Comparison of ENCODE assay signal across 16 cellular contexts in the genomic region with DNA sequence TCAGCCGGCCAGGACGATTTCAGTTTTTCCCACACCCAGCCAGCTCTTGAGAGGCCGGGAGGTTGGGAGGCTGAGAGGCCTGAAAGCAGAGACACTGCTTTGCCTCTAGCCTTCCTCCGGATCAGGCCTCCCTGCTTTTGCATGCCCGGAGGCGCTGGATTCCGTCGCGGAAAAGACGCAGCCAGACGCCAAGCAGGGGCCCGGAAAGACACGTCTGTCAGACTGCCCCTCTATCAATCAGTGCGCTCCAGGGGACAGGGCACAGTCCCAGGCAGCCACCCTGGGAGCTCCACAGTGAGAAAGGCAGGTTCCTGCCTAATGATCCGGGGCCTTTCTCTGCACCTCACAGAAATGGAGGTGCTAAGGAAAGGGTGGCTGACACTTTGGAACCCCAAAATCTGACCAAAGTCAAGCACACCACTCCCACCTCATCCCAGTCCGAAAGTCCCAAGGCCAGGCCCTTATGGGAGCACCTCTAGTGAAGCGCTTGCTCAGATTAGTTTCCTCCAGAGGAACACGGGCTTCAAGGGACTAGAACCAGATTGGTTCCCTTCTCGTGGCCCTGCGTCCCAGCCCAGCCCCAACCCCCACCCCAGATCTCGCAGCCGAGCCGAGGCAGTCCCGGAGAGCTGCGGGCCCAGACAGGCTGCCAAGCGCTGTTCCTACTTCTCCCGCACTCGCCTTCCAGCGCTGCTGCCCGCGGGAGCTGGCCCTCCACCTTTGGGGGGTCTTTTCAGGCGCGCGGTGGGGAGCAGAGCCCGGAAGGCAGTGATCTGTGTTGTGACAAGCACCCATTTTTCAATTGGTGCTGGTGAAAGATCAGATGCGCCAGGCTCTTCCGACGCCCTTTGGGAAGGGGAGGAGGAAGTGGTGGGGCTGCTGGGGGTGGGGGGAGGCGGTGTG. TPM values are rescaled to one million over a fixed set of nuclear protein-coding genes. Genes with fewer than 3 reads are reported as not detected.
DNase-seq lines count a peak whose midpoint lies in the region; ATAC-seq, FAIRE-seq and TF ChIP-seq lines count a peak whose summit lies in the region.
"Had no signal": no experiment of that assay in that cellular context is flagged by ENCODE, and none has a peak within 500 bp of the region (broad histone marks: within the 10 kb centered on the region; RNA-seq: fewer than 3 reads in every experiment).

No MANE protein-coding gene starts in this region.

- 0 out of 8 replicates have a peak, but pooled peaks cover 0 to 3% (median 0%) of the 10 kb centered on the region in 4 experiments for H3K36me3 ChIP-seq in H1 (ENCODE audit: control insufficient read depth in 2 of 4, insufficient read depth in 4 of 4, low read length in 3 of 4)
- H3K36me3 ChIP-seq in neuronal stem cell (replicated peaks in 1 of 2; ENCODE audit: control insufficient read depth in 2 of 2, insufficient read depth in 2 of 2, low read length in 2 of 2): no peaks in the 10 kb centered on the region
- H3K36me3 ChIP-seq: stomach, vagina had no signal

- H3K4me2 ChIP-seq in H1 (ENCODE audit: insufficient read depth in 1 of 2, low read depth in 2 of 2, low read length in 2 of 2) (peak overlapping the region; percentile 27 to 45), neuronal stem cell (ENCODE audit: insufficient read depth, low read length, poor library complexity, severe bottlenecking) (no peak overlapping the region)

- H3K14ac ChIP-seq in H1 (ENCODE audit: insufficient read length) (no peak overlapping the region), neuronal stem cell (ENCODE audit: low read length) (no peak overlapping the region)

- peaks cover 12% of the 10 kb centered on the region; the same call in 1 of the 2 replicates for H3K23me2 ChIP-seq in H1 (ENCODE audit: low read depth, low read length)

- H2BK120ac ChIP-seq in H1 (replicated peaks; ENCODE audit: low read depth, low read length): no peak overlapping the region
- H2BK120ac ChIP-seq in neuronal stem cell (ENCODE audit: low read depth, low read length): no peak overlapping the region

- H3K4me3 ChIP-seq in H1 (ENCODE audit: extremely low read depth in 1 of 4, insufficient read depth in 2 of 4, low read depth in 3 of 4, low read length in 4 of 4) (no peak overlapping the region; a peak in 1 of 8 replicates), neuronal stem cell (ENCODE audit: low read length in 2 of 2) (no peak overlapping the region)
- H3K4me3 ChIP-seq: heart right ventricle, SJSA1, stomach, vagina had no signal

- H2BK5ac ChIP-seq in H1 (ENCODE audit: low read depth, low read length): no peak overlapping the region
- no peak overlapping the region for H2BK5ac ChIP-seq in neuronal stem cell (ENCODE audit: low read length)

- no peak overlapping the region for H2BK20ac ChIP-seq in H1 (ENCODE audit: low read length)

- no peak overlapping the region for H3K9ac ChIP-seq in H1 (replicated peaks in 1 of 4; ENCODE audit: extremely low read depth in 1 of 4, low read depth in 3 of 4, low read length in 3 of 4)
- H3K9ac ChIP-seq in neuronal stem cell (ENCODE audit: low read depth, low read length, poor library complexity): no peak overlapping the region

- no peak overlapping the region for H3K56ac ChIP-seq in H1 (replicated peaks; ENCODE audit: insufficient read length, low read depth, low read length)

- ATAC-seq in Right ventricle myocardium superior (ENCODE audit: poor library complexity): no peak
- ATAC-seq: heart right ventricle, left cardiac atrium had no signal

- intact Hi-C loops in Right ventricle myocardium superior (cut with DNase I): no loop called here

- no peak for TF ChIP-seq EP300 in H1 (IDR thresholded peaks at IDR 0.05; ENCODE audit: borderline replicate concordance in 1 of 2, low read depth in 2 of 2, low read length in 2 of 2)

- POLR2A ChIA-PET in H1 (lab: Charles Lee; ENCODE audit: partially characterized antibody): interaction anchor here (1.0 to 14.0 kb wide), 2 partner anchors 9 to 12 kb away, joined by 4 to 184 read pairs; a partner anchor contains a TSS

- H2AFZ ChIP-seq in H1 (ENCODE audit: low read length): no peak overlapping the region
- no peak overlapping the region for H2AFZ ChIP-seq in neuronal stem cell (ENCODE audit: low read length)

- no peak overlapping the region for H4K5ac ChIP-seq in H1 (ENCODE audit: insufficient read length, low read depth, low read length)

- H3K27me3 ChIP-seq in H1 (replicated peaks in 1 of 4; ENCODE audit: control insufficient read depth in 3 of 4, extremely low read depth in 1 of 4, insufficient read depth in 3 of 4, low read length in 3 of 4) (peaks cover 94 to 100% (median 98%) of the 10 kb centered on the region in 4 experiments), neuronal stem cell (ENCODE audit: control insufficient read depth in 3 of 3, insufficient read depth in 3 of 3, low read depth in 1 of 3, low read length in 3 of 3) (peaks cover 58 to 100% (median 92%) of the 10 kb centered on the region in 3 experiments)
- H3K27me3 ChIP-seq: SJSA1 had no signal

- peak; percentile 61 for DNase-seq in activated CD8-positive, alpha-beta memory T cell treated with anti-CD3 and anti-CD28 coated beads, Interleukin-2, amount 50 U/mL, for 48 hours
- DNase-seq in activated CD8-positive, alpha-beta memory T cell treated with anti-CD3 and anti-CD28 coated beads, Interleukin-2, amount 50 U/mL, for 4 hours: no peak
- DNase-seq in GM13976 (ENCODE audit: low spot score) (peak; percentile 28), H1 (ENCODE audit: low read depth in 1 of 2, low spot score in 2 of 2) (peak in 1 of 2 experiments; percentile 67), neuronal stem cell (ENCODE audit: low spot score) (peak; percentile 30), NCI-H2196 (lab: John Stamatoyannopoulos, UW; ENCODE audit: unreplicated experiment) (no peak), Right ventricle myocardium superior (no peak), cortex of kidney (lab: John Stamatoyannopoulos, UW) (no peak)
- DNase-seq: erythroblast, left cardiac atrium, NCI-H1048, stomach had no signal

- H4K8ac ChIP-seq in H1 (ENCODE audit: extremely low read depth, insufficient read depth, low read length) (no peak overlapping the region), neuronal stem cell (ENCODE audit: low read depth, low read length) (no peak overlapping the region)

- H3K4me1 ChIP-seq in H1 (replicated peaks in 1 of 4; ENCODE audit: control insufficient read depth in 3 of 4, insufficient read depth in 4 of 4, low read length in 3 of 4) (peaks cover 0 to 39% (median 17%) of the 10 kb centered on the region in 4 experiments; a peak in 6 of 7 replicates), neuronal stem cell (ENCODE audit: control insufficient read depth in 2 of 2, insufficient read depth in 1 of 2, low read depth in 1 of 2, low read length in 2 of 2) (peaks cover 9 to 23% of the 10 kb centered on the region in 2 donors)

- H3K79me2 ChIP-seq in H1 (ENCODE audit: control insufficient read depth in 1 of 2, insufficient read depth in 2 of 2, low read length in 2 of 2): no peaks in the 10 kb centered on the region

- CTCF ChIA-PET in H1 (lab: Charles Lee; ENCODE audit: partially characterized antibody): interaction anchor here (1.0 to 12.4 kb wide), 4 partner anchors 9 to 389 kb away, joined by 3 to 198 read pairs (median 4); a partner anchor contains a TSS

- H4K91ac ChIP-seq in H1 (replicated peaks; ENCODE audit: insufficient read length, low read length) (no peak overlapping the region), neuronal stem cell (ENCODE audit: low read depth, low read length, poor library complexity) (no peak overlapping the region)

- H3K9me3 ChIP-seq in H1 (ENCODE audit: insufficient read depth in 2 of 2, low read depth in 1 of 2, low read length in 1 of 2): no peaks in the 10 kb centered on the region
- no peaks in the 10 kb centered on the region for H3K9me3 ChIP-seq in neuronal stem cell (replicated peaks in 1 of 2; ENCODE audit: control insufficient read depth in 2 of 2, insufficient read depth in 1 of 2, low read depth in 1 of 2, low read length in 2 of 2)
- H3K9me3 ChIP-seq: heart right ventricle, SJSA1, vagina had no signal

- in situ Hi-C loops in GM13976 (cut with MboI; ENCODE audit: low sequenced_read_pairs, unreplicated experiment): loop anchor here (25.0 kb wide), 2 partner anchors 1278 to 1378 kb away; a partner anchor contains a TSS

- no peak overlapping the region for H2BK15ac ChIP-seq in H1 (ENCODE audit: low read length)
- no peak overlapping the region for H2BK15ac ChIP-seq in neuronal stem cell (ENCODE audit: low read length)

- 4% methylated on average over 38 of the region's 39 CpGs; no CpG with 5 or more reads in 1 of the 2 experiments for WGBS in H1 (ENCODE audit: extremely low coverage in 1 of 2, insufficient coverage in 1 of 2, insufficient read length in 1 of 2, insufficient replicate concordance in 2 of 2, low coverage in 1 of 2, low lambda C conversion rate in 2 of 2, missing lambda C conversion rate in 1 of 2), 2 experiments
- WGBS in neuronal stem cell (ENCODE audit: extremely low coverage in 2 of 2, insufficient read length in 2 of 2, insufficient replicate concordance in 1 of 2), 2 donors: no CpG with 5 or more reads among the region's 39 CpGs

- no peak overlapping the region for H3K27ac ChIP-seq in H1 (ENCODE audit: low read depth, low read length)
- no peak overlapping the region for H3K27ac ChIP-seq in neuronal stem cell (replicated peaks; ENCODE audit: low read length)
- H3K27ac ChIP-seq: heart right ventricle, SJSA1, stomach, vagina had no signal

- H4K20me1 ChIP-seq in H1 (replicated peaks in 1 of 2; ENCODE audit: control insufficient read depth in 1 of 2, insufficient read depth in 2 of 2, low read length in 2 of 2): peaks cover 17 to 31% of the 10 kb centered on the region in 2 experiments

- TF ChIP-seq CTCF in GM13976 (IDR thresholded peaks at IDR 0.05; ENCODE audit: borderline replicate concordance, control extremely low read depth, extremely low read depth, insufficient read depth, missing control alignments) (no peak), H1 (IDR thresholded peaks at IDR 0.05; ENCODE audit: control extremely low read depth in 1 of 3, insufficient read depth in 1 of 3, low read depth in 1 of 3, low read length in 3 of 3) (0 out of 4 replicates have a peak, but pooled peaks of 1 of the 3 experiments have one; percentile 1)

- TF ChIP-seq RAD21 in H1 (IDR thresholded peaks at IDR 0.05 in 1 of 2, conservative IDR thresholded peaks at IDR 0.05 in 1 of 2; ENCODE audit: low read depth in 2 of 2, low read length in 2 of 2): no peak; a peak in 1 of 4 replicates

- H3K18ac ChIP-seq in H1 (ENCODE audit: extremely low read depth, low read length) (no peak overlapping the region), neuronal stem cell (ENCODE audit: low read length) (peak overlapping the region; percentile 35)

- FAIRE-seq in H1 (lab: Jason Lieb, UNC): no peak

- no peak overlapping the region for H2AK5ac ChIP-seq in H1 (ENCODE audit: low read depth, low read length)
- H2AK5ac ChIP-seq in neuronal stem cell (ENCODE audit: low read depth, low read length): peak overlapping the region; percentile 77

- no peak overlapping the region for H3K4ac ChIP-seq in H1 (replicated peaks; ENCODE audit: insufficient read length, low read depth, low read length)
- no peak overlapping the region for H3K4ac ChIP-seq in neuronal stem cell (ENCODE audit: low read length)

- H2BK12ac ChIP-seq in H1 (ENCODE audit: low read depth, low read length) (no peak overlapping the region), neuronal stem cell (ENCODE audit: low read length) (no peak overlapping the region)

- TF ChIP-seq POLR2A in H1 (IDR thresholded peaks at IDR 0.05; ENCODE audit: control extremely low read depth in 1 of 2, low read depth in 2 of 2, low read length in 2 of 2): no peak

- H3K79me1 ChIP-seq in H1 (ENCODE audit: low read depth, low read length) (no peaks in the 10 kb centered on the region), neuronal stem cell (ENCODE audit: low read depth, low read length) (no peaks in the 10 kb centered on the region)

- H3K23ac ChIP-seq in H1 (ENCODE audit: insufficient read length) (no peak overlapping the region), neuronal stem cell (ENCODE audit: low read depth, low read length, poor library complexity) (peak overlapping the region; percentile 46)

RNA-seq across cellular contexts. Expression of a gene that starts 5.0 kb away (rescaled TPM):
- total RNA-seq in H1 (2021; fragmentation: NEBNext Ultra II Directional; extraction: Animal tissue kit (Norgen Biotek cat#: 25700)): not detected in 2 replicates
- polyA plus RNA-seq in H1 (2011; rRNA removed): 0.05 and 0.11 TPM in 2 replicates
- polyA plus RNA-seq in H1 (2011; cell fraction: cytosol; rRNA removed): 0.08 TPM
- polyA plus RNA-seq in H1 (2011; cell fraction: nucleus; rRNA removed): 0.07 TPM
- not detected in 4 replicates for polyA plus RNA-seq in H1 (2012, experiment 1 of 2)
- polyA plus RNA-seq in H1 (2012, experiment 2 of 2): not detected
- polyA plus RNA-seq in H1 (2013, experiment 1 of 2): 0.04 TPM
- polyA plus RNA-seq in H1 (2013, experiment 2 of 2): 0.22 TPM
- polyA minus RNA-seq in H1 (2011; rRNA and poly(A)+ RNA removed): 0.19 TPM in 1 of 2 replicates, not detected in the other
- polyA minus RNA-seq in H1 (2011; cell fraction: cytosol; rRNA and poly(A)+ RNA removed): not detected
- polyA minus RNA-seq in H1 (2011; cell fraction: nucleus; rRNA and poly(A)+ RNA removed): not detected
- 0.08 TPM for polyA plus RNA-seq in neuronal stem cell (2013, experiment 1 of 2)
- 0.10 TPM for polyA plus RNA-seq in neuronal stem cell (2013, experiment 2 of 2)
- total RNA-seq in Right ventricle myocardium superior: not detected
- total RNA-seq: posterior vena cava, vagina had no signal

RNA-seq across cellular contexts. Expression of a gene that starts 12.4 kb away (rescaled TPM):
- 0.13 and 0.45 TPM in 2 replicates for total RNA-seq in H1 (2021; fragmentation: NEBNext Ultra II Directional; extraction: Animal tissue kit (Norgen Biotek cat#: 25700))
- polyA plus RNA-seq in H1 (2011; rRNA removed): 0.05 TPM in 1 of 2 replicates, not detected in the other
- polyA plus RNA-seq in H1 (2011; cell fraction: cytosol; rRNA removed): not detected
- polyA plus RNA-seq in H1 (2011; cell fraction: nucleus; rRNA removed): 0.56 TPM
- 0.11 TPM in 1 of 4 replicates, not detected in the others for polyA plus RNA-seq in H1 (2012, experiment 1 of 2)
- polyA plus RNA-seq in H1 (2012, experiment 2 of 2): not detected
- polyA plus RNA-seq in H1 (2013, experiment 1 of 2): 0.06 TPM
- 0.06 TPM for polyA plus RNA-seq in H1 (2013, experiment 2 of 2)
- not detected in 2 replicates for polyA minus RNA-seq in H1 (2011; rRNA and poly(A)+ RNA removed)
- not detected for polyA minus RNA-seq in H1 (2011; cell fraction: cytosol; rRNA and poly(A)+ RNA removed)
- polyA minus RNA-seq in H1 (2011; cell fraction: nucleus; rRNA and poly(A)+ RNA removed): 0.50 TPM
- 0.06 TPM for polyA plus RNA-seq in neuronal stem cell (2013, experiment 1 of 2)
- 0.10 TPM for polyA plus RNA-seq in neuronal stem cell (2013, experiment 2 of 2)
- not detected for total RNA-seq in Right ventricle myocardium superior
- total RNA-seq: left cardiac atrium, posterior vena cava, stomach, vagina had no signal
- polyA plus RNA-seq: heart right ventricle had no signal

Comparison
In these comparisons a context has a peak if more than half of its experiments do, and no peak if none do; other contexts are left out.
1. DNase-seq: peak in activated CD8-positive, alpha-beta memory T cell treated with anti-CD3 and anti-CD28 coated beads, Interleukin-2, amount 50 U/mL, for 48 hours (single experiment), GM13976 (single experiment) and neuronal stem cell (single experiment); none in activated CD8-positive, alpha-beta memory T cell treated with anti-CD3 and anti-CD28 coated beads, Interleukin-2, amount 50 U/mL, for 4 hours (single experiment), NCI-H2196 (single experiment), Right ventricle myocardium superior (single experiment) and cortex of kidney (single experiment).